In genomic region chr2:231203087-231203486, GRCh38 we compare ENCODE assay signal across 18 cellular contexts.
"Had no signal": no experiment of that assay in that cellular context is flagged by ENCODE, and none has a peak within 500 bp of the region (broad histone marks: within the 10 kb centered on the region; RNA-seq: fewer than 3 reads in every experiment).

No MANE protein-coding gene starts in this region.

- H3K27ac ChIP-seq: coronary artery, heart right ventricle, ovary, right atrium auricular region had no signal

- H3K4me3 Mint-ChIP-seq: endodermal cell, mesothelial cell of epicardium, natural killer cell had no signal

- DNase-seq: effector CD4-positive, alpha-beta T cell; endodermal cell; heart right ventricle; hypothalamus; mammary epithelial cell; natural killer cell; ovary; small intestine; stimulated activated CD4-positive, alpha-beta T cell treated with anti-CD3 and anti-CD28 coated beads, Interleukin-12 subunit alpha, Interleukin-12 subunit beta, amount 100 ng/mL, for 4 hours; stimulated activated naive CD4-positive, alpha-beta T cell treated with Interleukin-2 at 50 U/mL for 16 hours; trophoblast cell had no signal

- H3K36me3 ChIP-seq: ovary, right atrium auricular region had no signal

- ATAC-seq: heart right ventricle, left lobe of liver, natural killer cell had no signal

- H3K4me3 ChIP-seq: coronary artery, heart right ventricle, ovary, right atrium auricular region had no signal

- FAIRE-seq: frontal cortex, islet of Langerhans, small intestine, urothelium cell line had no signal

- H3K9me3 ChIP-seq: heart right ventricle, ovary, right atrium auricular region had no signal

- H3K36me3 Mint-ChIP-seq: natural killer cell had no signal

- H3K9me3 Mint-ChIP-seq: mesothelial cell of epicardium, natural killer cell had no signal

- H3K27me3 ChIP-seq: heart right ventricle, ovary, right atrium auricular region had no signal

- H3K27ac Mint-ChIP-seq: endodermal cell, mesothelial cell of epicardium, natural killer cell had no signal
